In the genomic region with DNA sequence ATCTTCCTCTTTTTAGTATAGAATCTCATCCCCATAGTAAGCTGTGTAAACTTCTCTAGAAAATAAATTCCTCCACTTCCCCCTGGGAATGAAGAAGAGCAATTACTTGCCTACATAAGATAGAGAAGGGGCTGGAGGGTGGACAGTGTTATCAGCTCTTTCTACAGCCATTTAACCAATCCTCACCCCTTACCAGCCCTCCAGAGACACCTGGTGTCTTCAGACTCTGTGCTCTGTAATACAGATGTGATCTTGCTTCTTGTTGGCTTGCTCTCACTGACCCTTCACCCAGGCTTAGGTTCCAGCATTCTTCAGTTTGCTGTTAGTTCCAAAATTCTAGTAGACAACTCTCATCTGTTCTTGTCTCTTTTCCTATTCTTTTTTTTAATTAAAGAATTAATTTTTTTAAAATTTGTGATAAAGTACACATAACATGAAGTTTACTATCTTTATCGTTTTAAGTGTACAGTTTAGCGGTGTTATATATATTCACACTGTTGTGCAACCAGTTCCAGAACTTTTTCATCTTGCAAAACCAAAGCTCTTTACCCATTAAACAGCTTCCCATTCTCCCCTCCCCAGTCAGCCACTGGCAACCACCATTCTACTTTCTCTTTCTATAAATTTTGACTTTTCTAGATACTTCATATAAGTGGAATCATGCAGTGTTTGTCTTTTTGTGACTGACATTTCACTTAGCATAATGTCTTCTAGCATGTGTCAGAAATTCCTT, we compare ENCODE assay signal across 27 cellular contexts.
"Had no signal": no experiment of that assay in that cellular context is flagged by ENCODE, and none has a peak within 500 bp of the region (broad histone marks: within the 10 kb centered on the region; RNA-seq: fewer than 3 reads in every experiment).

No MANE protein-coding gene starts in this region.

- H3K4me1 Mint-ChIP-seq: activated T-helper 17 cell treated with anti-CD3 and anti-CD28 coated beads, Interleukin-2, amount 50 U/mL, for 72 hours; naive thymus-derived CD8-positive, alpha-beta T cell; neural crest cell; stimulated activated effector memory CD8-positive, alpha-beta T cell treated with anti-CD3 and anti-CD28 coated beads, Interleukin-12 subunit alpha, Interleukin-12 subunit beta, amount 100 ng/mL, for 72 hours; stimulated activated naive CD8-positive, alpha-beta T cell treated with anti-CD3 and anti-CD28 coated beads, Interleukin-15, amount 100 ng/mL, for 72 hours; WTC11 had no signal

- H3K4me1 ChIP-seq: esophagus squamous epithelium, left lung, pancreas, prostate gland, thyroid gland, upper lobe of left lung had no signal

- H3K9me3 ChIP-seq: esophagus squamous epithelium, lower lobe of right lung, pancreas, prostate gland, sigmoid colon, thyroid gland, upper lobe of left lung had no signal

- H3K27me3 ChIP-seq: esophagus squamous epithelium, left lung, pancreas, sigmoid colon, thyroid gland, upper lobe of left lung had no signal

- H3K36me3 Mint-ChIP-seq: stimulated activated effector memory CD8-positive, alpha-beta T cell treated with anti-CD3 and anti-CD28 coated beads, Interleukin-12 subunit alpha, Interleukin-12 subunit beta, amount 100 ng/mL, for 72 hours had no signal

- H3K27ac ChIP-seq: esophagus squamous epithelium, left lung, lower lobe of right lung, pancreas, prostate gland, thyroid gland, upper lobe of left lung had no signal

- ATAC-seq: activated CD8-positive, alpha-beta T cell treated with anti-CD3 and anti-CD28 coated beads for 36 hours; activated T-cell treated with anti-CD3 and anti-CD28 coated beads, Interleukin-2, amount 50 U/mL, for 4 hours; activated T-helper 17 cell treated with anti-CD3 and anti-CD28 coated beads, Interleukin-2, amount 50 U/mL, for 72 hours; left lung; naive thymus-derived CD8-positive, alpha-beta T cell; pancreas; stimulated activated effector memory CD8-positive, alpha-beta T cell treated with anti-CD3 and anti-CD28 coated beads, Interleukin-12 subunit alpha, Interleukin-12 subunit beta, amount 100 ng/mL, for 72 hours; stimulated activated naive CD8-positive, alpha-beta T cell treated with anti-CD3 and anti-CD28 coated beads, Interleukin-15, amount 100 ng/mL, for 72 hours; WTC11 had no signal

- H3K27me3 Mint-ChIP-seq: activated CD8-positive, alpha-beta T cell treated with anti-CD3 and anti-CD28 coated beads for 36 hours; stimulated activated naive CD8-positive, alpha-beta T cell treated with anti-CD3 and anti-CD28 coated beads, Interleukin-15, amount 100 ng/mL, for 72 hours had no signal

- H3K36me3 ChIP-seq: esophagus squamous epithelium, left lung, lower lobe of right lung, pancreas, prostate gland, sigmoid colon, thyroid gland, upper lobe of left lung had no signal

- DNase-seq: activated CD4-positive, alpha-beta T cell treated with anti-CD3 and anti-CD28 coated beads for 1 hour; activated CD4-positive, alpha-beta T cell treated with anti-CD3 and anti-CD28 coated beads, Interleukin-2, amount 50 U/mL, for 1 hour; activated CD8-positive, alpha-beta T cell treated with anti-CD3 and anti-CD28 coated beads for 36 hours; activated gamma-delta T cell treated with Interleukin-2 at 50 U/mL for 16 hours; activated naive CD4-positive, alpha-beta T cell treated with anti-CD3 and anti-CD28 coated beads, Interleukin-2, amount 50 U/mL, for 16 hours; activated T-cell treated with anti-CD3 and anti-CD28 coated beads, Interleukin-2, amount 50 U/mL, for 4 hours; amniotic stem cell; caudate nucleus; esophagus squamous epithelium; left lung; lower lobe of right lung; mesenchymal stem cell; naive thymus-derived CD8-positive, alpha-beta T cell; nucleus accumbens; pancreas; retina; sigmoid colon; small intestine; stimulated activated CD4-positive, alpha-beta T cell treated with anti-CD3 and anti-CD28 coated beads, Interleukin-4, amount 100 ng/mL, for 24 hours; stimulated activated naive CD8-positive, alpha-beta T cell treated with anti-CD3 and anti-CD28 coated beads, Interleukin-15, amount 100 ng/mL, for 72 hours; thyroid gland; upper lobe of left lung had no signal

- H3K4me3 Mint-ChIP-seq: activated CD8-positive, alpha-beta T cell treated with anti-CD3 and anti-CD28 coated beads for 36 hours; activated T-cell treated with anti-CD3 and anti-CD28 coated beads, Interleukin-2, amount 50 U/mL, for 4 hours; activated T-helper 17 cell treated with anti-CD3 and anti-CD28 coated beads, Interleukin-2, amount 50 U/mL, for 72 hours; naive thymus-derived CD8-positive, alpha-beta T cell; neural crest cell; stimulated activated effector memory CD8-positive, alpha-beta T cell treated with anti-CD3 and anti-CD28 coated beads, Interleukin-12 subunit alpha, Interleukin-12 subunit beta, amount 100 ng/mL, for 72 hours; stimulated activated naive CD8-positive, alpha-beta T cell treated with anti-CD3 and anti-CD28 coated beads, Interleukin-15, amount 100 ng/mL, for 72 hours; WTC11 had no signal

- H3K27ac Mint-ChIP-seq: activated CD8-positive, alpha-beta T cell treated with anti-CD3 and anti-CD28 coated beads for 36 hours; activated T-helper 17 cell treated with anti-CD3 and anti-CD28 coated beads, Interleukin-2, amount 50 U/mL, for 72 hours; naive thymus-derived CD8-positive, alpha-beta T cell; stimulated activated effector memory CD8-positive, alpha-beta T cell treated with anti-CD3 and anti-CD28 coated beads, Interleukin-12 subunit alpha, Interleukin-12 subunit beta, amount 100 ng/mL, for 72 hours; stimulated activated naive CD8-positive, alpha-beta T cell treated with anti-CD3 and anti-CD28 coated beads, Interleukin-15, amount 100 ng/mL, for 72 hours; WTC11 had no signal

- H3K4me3 ChIP-seq: esophagus squamous epithelium, left lung, lower lobe of right lung, pancreas, prostate gland, sigmoid colon, thyroid gland, upper lobe of left lung had no signal
